In the genomic region with DNA sequence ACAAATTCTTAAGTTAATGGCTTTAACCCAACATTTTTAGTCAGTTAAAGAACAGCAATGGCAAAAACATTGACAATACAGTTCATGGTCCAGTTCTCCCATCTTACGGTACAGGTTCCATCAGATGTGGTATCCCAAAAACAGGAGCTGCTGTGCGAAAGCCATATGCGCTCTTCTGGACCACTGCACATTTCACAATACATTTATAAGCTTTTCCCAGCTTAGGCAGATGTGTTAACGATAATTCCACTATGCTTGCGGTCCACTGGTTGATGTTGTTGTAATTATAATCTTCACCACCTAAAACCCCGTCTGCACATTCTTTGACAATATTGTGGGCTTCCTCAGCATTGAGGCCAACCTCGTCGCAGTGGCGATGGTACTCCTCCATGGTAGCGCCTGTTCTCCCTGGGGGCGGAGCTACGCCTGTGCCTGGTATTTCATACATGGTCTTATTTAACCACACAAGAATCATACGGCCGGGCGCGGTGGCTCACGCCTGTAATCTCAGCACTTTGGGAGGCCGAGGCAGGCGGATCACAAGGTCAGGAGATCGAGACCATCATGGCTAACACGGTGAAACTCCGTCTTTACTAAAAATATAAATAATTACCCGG, we compare ENCODE assay signal across 16 cellular contexts. TPM values are rescaled to one million over a fixed set of nuclear protein-coding genes. Genes with fewer than 3 reads are reported as not detected.
DNase-seq lines count a peak whose midpoint lies in the region; ATAC-seq, FAIRE-seq and TF ChIP-seq lines count a peak whose summit lies in the region.
"Had no signal": no experiment of that assay in that cellular context is flagged by ENCODE, and none has a peak within 500 bp of the region (broad histone marks: within the 10 kb centered on the region; RNA-seq: fewer than 3 reads in every experiment).

No MANE protein-coding gene starts in this region.

- H2BK12ac ChIP-seq in trophoblast cell (ENCODE audit: low read length), result no peak overlapping the region

- no peaks in the 10 kb centered on the region for H3K79me2 ChIP-seq in trophoblast cell (ENCODE audit: control insufficient read depth, insufficient read depth, low read length, poor library complexity)

- 88% methylated on average over 23 of the region's 23 CpGs for WGBS in A549 (ENCODE audit: missing lambda C conversion rate)
- no CpG with 5 or more reads among the region's 23 CpGs for WGBS in trophoblast cell (ENCODE audit: extremely low coverage, insufficient coverage, insufficient read length)

- no peak overlapping the region for H4K8ac ChIP-seq in trophoblast cell (ENCODE audit: low read depth, low read length)

- FAIRE-seq in A549 (lab: Jason Lieb, UNC), result peak; percentile 54
- FAIRE-seq: GM12878, GM18507, H1 had no signal

- no peak overlapping the region for H3K4me2 ChIP-seq in A549
- H3K4me2 ChIP-seq in BLaER1, result peak overlapping the region; percentile 56
- H3K4me2 ChIP-seq in trophoblast cell (ENCODE audit: low read length), result no peak overlapping the region

- no peak overlapping the region for H4K91ac ChIP-seq in trophoblast cell (ENCODE audit: low read depth, low read length)

- no peaks in the 10 kb centered on the region for H3K79me1 ChIP-seq in trophoblast cell (ENCODE audit: low read length)

- H3K4me1 ChIP-seq in A549 (no peaks in the 10 kb centered on the region), BLaER1 (peaks cover 23% of the 10 kb centered on the region), trophoblast cell (ENCODE audit: control insufficient read depth in 1 of 2, insufficient read depth in 2 of 2, low read length in 2 of 2) (no peaks in the 10 kb centered on the region)
- H3K4me1 ChIP-seq: HAP-1 had no signal

- no peak for TF ChIP-seq EP300 in A549 (IDR thresholded peaks at IDR 0.05)

- no peak overlapping the region for H3K27ac ChIP-seq in A549
- no peak overlapping the region for H3K27ac ChIP-seq in BLaER1
- no peak overlapping the region for H3K27ac ChIP-seq in trophoblast cell (ENCODE audit: low read depth, low read length)
- H3K27ac ChIP-seq: HL-60 had no signal

- TF ChIP-seq POLR2A in A549 (IDR thresholded peaks at IDR 0.05; ENCODE audit: low read length), result no peak

- CTCF ChIA-PET in A549 (lab: Yijun Ruan, JAX), result interaction anchor here (0.7 to 2.9 kb wide), 5 partner anchors 8 to 677 kb away, joined by 3 to 8 read pairs (median 3); no protein-coding TSS in a partner anchor

- no peak overlapping the region for H2BK120ac ChIP-seq in trophoblast cell (ENCODE audit: insufficient read depth, low read length, poor library complexity)

- H2AK5ac ChIP-seq in trophoblast cell (ENCODE audit: low read length), result no peak overlapping the region

- no peak overlapping the region for H3K4me3 ChIP-seq in A549
- no peak overlapping the region for H3K4me3 ChIP-seq in BLaER1
- no peak overlapping the region for H3K4me3 ChIP-seq in trophoblast cell (ENCODE audit: low read depth, low read length)
- H3K4me3 ChIP-seq: GM12878, HAP-1 had no signal

- H3K18ac ChIP-seq in trophoblast cell (ENCODE audit: low read length), result no peak overlapping the region

- no peaks in the 10 kb centered on the region for H4K20me1 ChIP-seq in BLaER1

- TF ChIP-seq RAD21 in A549 (conservative IDR thresholded peaks at IDR 0.05 in 1 of 2, IDR thresholded peaks at IDR 0.05 in 1 of 2), result no peak

- H3K23ac ChIP-seq in trophoblast cell (ENCODE audit: low read length), result no peak overlapping the region

- no peak overlapping the region for H3K14ac ChIP-seq in trophoblast cell (ENCODE audit: low read length)

- no peak overlapping the region for H2AFZ ChIP-seq in trophoblast cell (ENCODE audit: insufficient read depth, low read length, poor library complexity)

- H3K9ac ChIP-seq in BLaER1 (no peak overlapping the region), trophoblast cell (ENCODE audit: low read length) (no peak overlapping the region)

- no peak overlapping the region for H3K4ac ChIP-seq in trophoblast cell (ENCODE audit: low read depth, low read length)

- no peaks in the 10 kb centered on the region for H3K36me3 ChIP-seq in BLaER1
- H3K36me3 ChIP-seq in trophoblast cell (ENCODE audit: control insufficient read depth in 1 of 2, insufficient read depth in 2 of 2, low read length in 2 of 2), result no peaks in the 10 kb centered on the region
- H3K36me3 ChIP-seq: HAP-1 had no signal

- no peak for TF ChIP-seq CTCF in A549 (IDR thresholded peaks at IDR 0.05)

- no peak overlapping the region for H2BK5ac ChIP-seq in trophoblast cell (ENCODE audit: low read depth, low read length, poor library complexity)

- POLR2A ChIA-PET in A549 (lab: Yijun Ruan, JAX), result no interaction called here

- DNase-seq in A549 (ENCODE audit: low read depth in 1 of 2, low spot score in 1 of 2) (no peak), NCI-H2171 (lab: John Stamatoyannopoulos, UW) (peak; percentile 24), trophoblast cell (peak; percentile 14 to 51), NCI-H526 treated with DMSO at 0.1 percent for 48 hours (lab: John Stamatoyannopoulos, UW) (no peak)
- DNase-seq: Calu3; CD4-positive, alpha-beta T cell; DMS 273 treated with DMSO at 0.1 percent for 48 hours; DMS79; KBM-7 had no signal

- H4K12ac ChIP-seq in trophoblast cell (ENCODE audit: low read depth, low read length), result no peak overlapping the region

- ATAC-seq in A549 (no peak), GM19452 (IDR thresholded peaks at IDR 0.05; ENCODE audit: unreplicated experiment) (no peak)
- ATAC-seq: GM12878 had no signal

- no peaks in the 10 kb centered on the region for H3K27me3 ChIP-seq in BLaER1
- H3K27me3 ChIP-seq in trophoblast cell (ENCODE audit: insufficient read depth, low read length), result no peaks in the 10 kb centered on the region

- H3K9me3 ChIP-seq in A549, result no peaks in the 10 kb centered on the region
- peaks cover 9% of the 10 kb centered on the region; the same call in 1 of the 2 replicates for H3K9me3 ChIP-seq in BLaER1
- H3K9me3 ChIP-seq in trophoblast cell (ENCODE audit: insufficient read depth, low read depth, low read length), result no peaks in the 10 kb centered on the region
- H3K9me3 ChIP-seq: HAP-1 had no signal

TF ChIP-seq in A549, 52 proteins besides CTCF, POLR2A, EP300 and RAD21:
- TF ChIP-seq SMC3 (IDR thresholded peaks at IDR 0.05), result no peak
- no peak for TF ChIP-seq SREBF2 (IDR thresholded peaks at IDR 0.05)
- no peak for TF ChIP-seq HDAC2 (IDR thresholded peaks at IDR 0.05)
- no peak for TF ChIP-seq EHF (CRISPR knock-in tag; IDR thresholded peaks at IDR 0.05)
- no peak for TF ChIP-seq JUNB (IDR thresholded peaks at IDR 0.05)
- no peak for TF ChIP-seq HMGXB4 (CRISPR knock-in tag; IDR thresholded peaks at IDR 0.05; ENCODE audit: borderline replicate concordance)
TF ChIP-seq in A549: peak in this region for 0.

RNA-seq across cellular contexts. Expression of gene BFSP1, which starts 52.0 kb away (rescaled TPM):
- polyA plus RNA-seq in A549 (2011; rRNA removed), result 6.1 and 7.2 TPM in 2 replicates
- polyA plus RNA-seq in A549 (2012; cell fraction: cytosol; rRNA removed), result 2.7 and 2.9 TPM in 2 replicates
- polyA plus RNA-seq in A549 (2012; cell fraction: nucleus; rRNA removed), result 2.1 and 2.6 TPM in 2 replicates
- polyA plus RNA-seq in A549 (2017; fragmentation: RNase III; extraction: RNeasy Plus Mini Kit Qiagen cat#74134 plus additional on column Dnase treatment), result 5.8 to 8.6 TPM (median 8.3 TPM) in 3 replicates
- 3.6 and 3.7 TPM in 2 replicates for polyA minus RNA-seq in A549 (2011; rRNA and poly(A)+ RNA removed)
- polyA plus RNA-seq in trophoblast cell (2013), result 2.2 and 2.7 TPM in 2 replicates

Comparison
In these comparisons a context has a peak if more than half of its experiments do, and no peak if none do; other contexts are left out.
1. DNase-seq: peak in NCI-H2171 (single experiment) and trophoblast cell (2 of 2); none in A549 (0 of 2) and NCI-H526 treated with DMSO at 0.1 percent for 48 hours (single experiment).